ENCODE assay signal across 7 cellular contexts in the genomic region with DNA sequence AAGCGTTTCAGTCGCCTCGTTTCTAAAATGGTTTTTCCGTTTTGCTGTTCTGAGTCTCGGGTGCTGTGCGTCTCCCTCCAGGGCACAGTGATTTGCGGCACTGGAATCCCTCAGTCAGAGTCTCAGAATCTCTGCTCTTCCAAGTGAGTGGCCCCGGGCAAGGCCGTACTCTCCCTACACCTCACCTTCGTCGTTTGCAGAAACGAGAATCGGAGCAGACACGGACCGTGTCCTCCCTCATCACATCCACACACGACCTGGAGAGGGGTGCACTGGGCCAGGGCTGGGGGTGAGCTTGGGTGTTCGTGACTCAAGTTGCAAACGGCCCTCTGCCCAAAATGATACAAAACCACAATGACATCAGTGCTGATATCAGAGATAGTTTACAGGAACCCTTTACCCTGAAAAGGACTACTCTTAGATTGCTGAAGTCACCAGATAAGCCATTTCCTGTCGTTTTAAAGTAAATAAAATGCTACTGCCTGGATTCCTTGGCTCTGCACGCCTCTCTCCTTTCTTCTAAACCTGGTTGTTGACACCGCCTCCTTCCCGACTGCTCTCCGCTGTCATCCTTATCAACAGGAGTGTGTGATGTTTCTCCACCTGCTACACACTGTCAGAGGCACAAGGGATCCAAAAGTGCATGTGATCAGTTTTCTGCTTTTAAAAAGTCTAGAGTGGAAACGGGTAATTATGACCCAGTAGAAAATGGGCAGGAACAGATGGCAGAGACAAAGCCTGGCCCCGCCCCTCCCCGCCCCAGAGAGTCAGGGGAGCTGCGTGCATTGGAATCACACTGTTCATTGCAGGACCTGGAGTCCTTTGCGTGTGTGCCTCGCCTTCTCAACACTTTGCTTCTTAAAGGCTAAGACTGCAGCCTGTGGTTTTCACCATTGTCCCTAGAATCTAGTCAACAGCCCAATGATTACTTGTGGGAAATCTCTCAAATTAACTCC. TPM values are rescaled to one million over a fixed set of nuclear protein-coding genes. Genes with fewer than 3 reads are reported as not detected.
DNase-seq lines count a peak whose midpoint lies in the region; ATAC-seq, FAIRE-seq and TF ChIP-seq lines count a peak whose summit lies in the region.

No MANE protein-coding gene starts in this region.

- H3K36me3 Mint-ChIP-seq in H9 (ENCODE audit: insufficient read depth in 1 of 3, low read depth in 3 of 3): peaks cover 18 to 39% (median 26%) of the 10 kb centered on the region in 3 experiments
- H3K36me3 Mint-ChIP-seq in natural killer cell treated with Interleukin-12 subunit alpha and Interleukin-12 subunit beta and Interleukin-15 and Interleukin-18, amount 100 ng/mL, for 72 hours: peaks cover 4% of the 10 kb centered on the region

- TF ChIP-seq CTCF in H9 (conservative IDR thresholded peaks at IDR 0.05): no peak
- TF ChIP-seq CTCF in epithelial cell of esophagus (IDR thresholded peaks at IDR 0.05; ENCODE audit: insufficient read depth, low read depth, low read length, missing control alignments): no peak

- no peak overlapping the region for H3K4ac ChIP-seq in H9 (ENCODE audit: low read depth, low read length)

- peaks cover 29% of the 10 kb centered on the region for H3K9me3 ChIP-seq in H9 (ENCODE audit: control insufficient read depth, low read depth, low read length)

- no peak overlapping the region for H4K8ac ChIP-seq in H9 (replicated peaks; ENCODE audit: insufficient read length, low read depth, low read length)

- H3K4me1 ChIP-seq in H9 (ENCODE audit: insufficient read depth, low read length): no peaks in the 10 kb centered on the region; the same call in 1 of the 2 replicates

- H2AK5ac ChIP-seq in H9 (ENCODE audit: insufficient read length, low read length): no peak overlapping the region

- H3K79me2 ChIP-seq in H9 (ENCODE audit: insufficient read depth, low read length): no peaks in the 10 kb centered on the region

- no peak overlapping the region for H2BK20ac ChIP-seq in H9 (ENCODE audit: low read depth, low read length, poor library complexity, severe bottlenecking)

- H4K5ac ChIP-seq in H9 (ENCODE audit: insufficient read length, low read depth, low read length): no peak overlapping the region

- H2BK5ac ChIP-seq in H9 (ENCODE audit: insufficient read length, low read length): no peak overlapping the region

- H3K9me3 Mint-ChIP-seq in H9: peaks cover 48 to 49% of the 10 kb centered on the region in 2 experiments
- H3K9me3 Mint-ChIP-seq in natural killer cell treated with Interleukin-12 subunit alpha and Interleukin-12 subunit beta and Interleukin-15 and Interleukin-18, amount 100 ng/mL, for 72 hours: no peaks in the 10 kb centered on the region

- no peak overlapping the region for H2AFZ ChIP-seq in H9 (ENCODE audit: low read length)

- FAIRE-seq in RCC 7860 (lab: Jason Lieb, UNC): no peak

- H3K4me2 ChIP-seq in H9 (ENCODE audit: insufficient read depth, insufficient read length, low read length): peak overlapping the region; percentile 2

- no peak overlapping the region for H3K23ac ChIP-seq in H9 (ENCODE audit: insufficient read length, low read depth, low read length)

- peaks cover 39 to 42% of the 10 kb centered on the region in 2 experiments for H3K4me1 Mint-ChIP-seq in H9
- H3K4me1 Mint-ChIP-seq in natural killer cell treated with Interleukin-12 subunit alpha and Interleukin-12 subunit beta and Interleukin-15 and Interleukin-18, amount 100 ng/mL, for 72 hours (ENCODE audit: low read depth in 2 of 2): peaks cover 0 to 21% of the 10 kb centered on the region in 2 donors

- peaks cover 32% of the 10 kb centered on the region for H3K27me3 Mint-ChIP-seq in H9 (ENCODE audit: low read depth)
- H3K27me3 Mint-ChIP-seq in natural killer cell treated with Interleukin-12 subunit alpha and Interleukin-12 subunit beta and Interleukin-15 and Interleukin-18, amount 100 ng/mL, for 72 hours: peaks cover 11 to 17% of the 10 kb centered on the region in 2 donors

- H3K23me2 ChIP-seq in H9 (ENCODE audit: insufficient read length, low read depth, low read length, poor library complexity, severe bottlenecking): peaks cover 3% of the 10 kb centered on the region

- H3K79me1 ChIP-seq in H9 (ENCODE audit: insufficient read depth, low read depth, low read length, poor library complexity, severe bottlenecking): no peaks in the 10 kb centered on the region

- H3K4me3 Mint-ChIP-seq in H9: peak overlapping the region; percentile 57 to 78
- peak overlapping the region; percentile 4 for H3K4me3 Mint-ChIP-seq in natural killer cell treated with Interleukin-12 subunit alpha and Interleukin-12 subunit beta and Interleukin-15 and Interleukin-18, amount 100 ng/mL, for 72 hours

- H2BK120ac ChIP-seq in H9 (ENCODE audit: low read depth, low read length, poor library complexity, severe bottlenecking): no peak overlapping the region

- peak overlapping the region in 2 of 3 experiments; percentile 5 to 81; a peak in 4 of 7 replicates for H3K27ac Mint-ChIP-seq in H9
- H3K27ac Mint-ChIP-seq in natural killer cell treated with Interleukin-12 subunit alpha and Interleukin-12 subunit beta and Interleukin-15 and Interleukin-18, amount 100 ng/mL, for 72 hours: no peak overlapping the region

- no peaks in the 10 kb centered on the region for H4K20me1 ChIP-seq in H9 (ENCODE audit: control insufficient read depth, insufficient read depth, insufficient read length)

- no peak for ATAC-seq in natural killer cell treated with Interleukin-12 subunit alpha and Interleukin-12 subunit beta and Interleukin-15 and Interleukin-18, amount 100 ng/mL, for 72 hours
- no peak for ATAC-seq in HG03457 (IDR thresholded peaks at IDR 0.05; ENCODE audit: unreplicated experiment)
- no peak for ATAC-seq in HG02571 (IDR thresholded peaks at IDR 0.05; ENCODE audit: unreplicated experiment)

- no peak overlapping the region for H3T11ph ChIP-seq in H9 (ENCODE audit: low read length)

- DNase-seq in H9 (no peak), RCC 7860 (ENCODE audit: low spot score) (peak; percentile 64), epithelial cell of esophagus (ENCODE audit: low read depth) (peak; percentile 32), cerebellum (ENCODE audit: low spot score) (no peak)
- peak; percentile 22 for DNase-seq in natural killer cell treated with Interleukin-12 subunit alpha and Interleukin-12 subunit beta and Interleukin-15 and Interleukin-18, amount 100 ng/mL, for 72 hours (ENCODE audit: low spot score)

- H2BK15ac ChIP-seq in H9 (ENCODE audit: low read depth, low read length): no peak overlapping the region

- no peaks in the 10 kb centered on the region for H3K27me3 ChIP-seq in H9 (ENCODE audit: insufficient read depth, low read length)

- H3K4me3 ChIP-seq in epithelial cell of esophagus (ENCODE audit: low read length): peak overlapping the region; percentile 49

- H3K27ac ChIP-seq in H9 (ENCODE audit: insufficient read length, low read depth, low read length): no peak overlapping the region

- no CpG with 5 or more reads among the region's 29 CpGs for WGBS in H9 (ENCODE audit: extremely low coverage, insufficient read length, low lambda C conversion rate)

- no peak overlapping the region for H3K9ac ChIP-seq in H9 (ENCODE audit: extremely low read depth, insufficient read length, low read length)

- H4K91ac ChIP-seq in H9 (ENCODE audit: insufficient read length, low read depth, low read length): no peak overlapping the region

- H3K56ac ChIP-seq in H9 (ENCODE audit: insufficient read length, low read depth, low read length): no peak overlapping the region

- peak overlapping the region; percentile 28 for H3K18ac ChIP-seq in H9 (ENCODE audit: insufficient read length, low read depth, low read length)

- H3K14ac ChIP-seq in H9 (ENCODE audit: insufficient read depth, low read length): 0 out of 2 replicates have a peak overlapping the region, but pooled peaks have one; percentile 14

- H2BK12ac ChIP-seq in H9 (ENCODE audit: insufficient read length, low read depth, low read length): no peak overlapping the region

RNA-seq across cellular contexts. Expression of a gene that starts 38.5 kb away (rescaled TPM):
- total RNA-seq in H9 (2021) (0.22 and 0.59 TPM in 2 replicates), cerebellum (0.64 TPM)
- not detected for total RNA-seq in natural killer cell treated with Interleukin-12 subunit alpha and Interleukin-12 subunit beta and Interleukin-15 and Interleukin-18, amount 100 ng/mL, for 72 hours

RNA-seq across cellular contexts. Expression of a gene that starts 43.1 kb away (rescaled TPM):
- total RNA-seq in H9 (2021) (not detected in 2 replicates), cerebellum (not detected)
- not detected for total RNA-seq in natural killer cell treated with Interleukin-12 subunit alpha and Interleukin-12 subunit beta and Interleukin-15 and Interleukin-18, amount 100 ng/mL, for 72 hours

Comparison
In these comparisons a context has a peak if more than half of its experiments do, and no peak if none do; other contexts are left out.
1. DNase-seq: peak in RCC 7860 (single experiment), epithelial cell of esophagus (single experiment) and natural killer cell treated with Interleukin-12 subunit alpha and Interleukin-12 subunit beta and Interleukin-15 and Interleukin-18, amount 100 ng/mL, for 72 hours (single experiment); none in H9 (single experiment) and cerebellum (single experiment).
2. H3K27ac Mint-ChIP-seq: peak in H9 (2 of 3); none in natural killer cell treated with Interleukin-12 subunit alpha and Interleukin-12 subunit beta and Interleukin-15 and Interleukin-18, amount 100 ng/mL, for 72 hours (0 of 2).